ENCODE assay signal across 10 cellular contexts in genomic region chr6:7725412-7725811, GRCh38. TPM values are rescaled to one million over a fixed set of nuclear protein-coding genes. Genes with fewer than 3 reads are reported as not detected.
DNase-seq lines count a peak whose midpoint lies in the region; ATAC-seq, FAIRE-seq and TF ChIP-seq lines count a peak whose summit lies in the region.
"Had no signal": no experiment of that assay in that cellular context is flagged by ENCODE, and none has a peak within 500 bp of the region (broad histone marks: within the 10 kb centered on the region; RNA-seq: fewer than 3 reads in every experiment).

No MANE protein-coding gene starts in this region.

- H3K36me3 ChIP-seq in kidney (ENCODE audit: control insufficient read depth in 1 of 2, insufficient read depth in 2 of 2, low read length in 2 of 2) (no peaks in the 10 kb centered on the region), subcutaneous abdominal adipose tissue (ENCODE audit: control insufficient read depth in 5 of 5, insufficient read depth in 5 of 5, low read length in 5 of 5) (no peaks in the 10 kb centered on the region)

- H3K4me3 ChIP-seq in kidney (ENCODE audit: low read length in 2 of 2) = peak overlapping the region; percentile 3 to 67
- H3K4me3 ChIP-seq in subcutaneous abdominal adipose tissue (ENCODE audit: low read depth in 1 of 5, low read length in 5 of 5) = peak overlapping the region; percentile 59 to 79 (median 77)

- H3K9me3 Mint-ChIP-seq in activated CD4-positive, alpha-beta T cell treated with anti-CD3 and anti-CD28 coated beads, Interleukin-2, amount 10 ng/mL, durations not matched to agents 24 days and 14 days = no peaks in the 10 kb centered on the region
- H3K9me3 Mint-ChIP-seq in activated T-helper 17 cell treated with anti-CD3 and anti-CD28 coated beads, Interleukin-2, amount 50 U/mL, for 72 hours = no peaks in the 10 kb centered on the region

- peaks cover 70% of the 10 kb centered on the region for H3K27me3 Mint-ChIP-seq in activated CD4-positive, alpha-beta T cell treated with anti-CD3 and anti-CD28 coated beads, Interleukin-2, amount 10 ng/mL, durations not matched to agents 24 days and 14 days
- H3K27me3 Mint-ChIP-seq in activated T-helper 17 cell treated with anti-CD3 and anti-CD28 coated beads, Interleukin-2, amount 50 U/mL, for 72 hours = peaks cover 40% of the 10 kb centered on the region

- H3K9ac ChIP-seq in kidney (ENCODE audit: low read length in 2 of 2) = no peak overlapping the region
- H3K9ac ChIP-seq in subcutaneous abdominal adipose tissue (ENCODE audit: low read length in 5 of 5) = no peak overlapping the region

- H3K4me3 Mint-ChIP-seq in activated CD4-positive, alpha-beta T cell treated with anti-CD3 and anti-CD28 coated beads, Interleukin-2, amount 10 ng/mL, durations not matched to agents 24 days and 14 days = peak overlapping the region; percentile 87
- H3K4me3 Mint-ChIP-seq in activated T-helper 17 cell treated with anti-CD3 and anti-CD28 coated beads, Interleukin-2, amount 50 U/mL, for 72 hours = peak overlapping the region; percentile 61

- no peak for FAIRE-seq in kidney (lab: Jason Lieb, UNC)

- H3K9me3 ChIP-seq in kidney (ENCODE audit: control insufficient read depth in 1 of 2, low read length in 2 of 2) (no peaks in the 10 kb centered on the region), subcutaneous abdominal adipose tissue (ENCODE audit: control insufficient read depth in 5 of 5, low read length in 5 of 5) (no peaks in the 10 kb centered on the region)

- no peak for DNase-seq in activated CD4-positive, alpha-beta T cell treated with anti-CD3 and anti-CD28 coated beads, Interleukin-2, amount 10 ng/mL, durations not matched to agents 24 days and 14 days
- DNase-seq in activated CD4-positive, alpha-beta T cell treated with anti-CD3 and anti-CD28 coated beads for 48 hours = no peak
- DNase-seq in kidney (no peak), NCI-H146 treated with DMSO at 0.1 percent for 48 hours (lab: John Stamatoyannopoulos, UW; ENCODE audit: unreplicated experiment) (no peak)

- H3K4me1 Mint-ChIP-seq in activated CD4-positive, alpha-beta T cell treated with anti-CD3 and anti-CD28 coated beads, Interleukin-2, amount 10 ng/mL, durations not matched to agents 24 days and 14 days = peaks cover 17% of the 10 kb centered on the region
- H3K4me1 Mint-ChIP-seq in activated T-helper 17 cell treated with anti-CD3 and anti-CD28 coated beads, Interleukin-2, amount 50 U/mL, for 72 hours = no peaks in the 10 kb centered on the region

- no peak for TF ChIP-seq CTCF in kidney (IDR thresholded peaks at IDR 0.05; ENCODE audit: borderline replicate concordance, extremely low read depth, insufficient read depth)

- intact Hi-C loops in activated CD4-positive, alpha-beta T cell treated with anti-CD3 and anti-CD28 coated beads, Interleukin-2, amount 10 ng/mL, durations not matched to agents 24 days and 14 days (cut with micrococcal nuclease) = loop anchor here (10.0 kb wide), 2 partner anchors 181 to 709 kb away; partner anchors contain the start of genes DSP and SLC35B3
- intact Hi-C loops in kidney (cut with DNase I) = no loop called here

- H3K4me1 ChIP-seq in kidney (ENCODE audit: control insufficient read depth in 1 of 2, insufficient read depth in 1 of 2, low read depth in 1 of 2, low read length in 2 of 2) (peaks cover 5 to 6% of the 10 kb centered on the region in 2 donors), subcutaneous abdominal adipose tissue (ENCODE audit: control insufficient read depth in 5 of 5, insufficient read depth in 5 of 5, low read length in 5 of 5) (peaks cover 9 to 58% (median 41%) of the 10 kb centered on the region in 5 donors)
- H3K4me1 ChIP-seq: foreskin keratinocyte had no signal

- H3K36me3 Mint-ChIP-seq in activated CD4-positive, alpha-beta T cell treated with anti-CD3 and anti-CD28 coated beads, Interleukin-2, amount 10 ng/mL, durations not matched to agents 24 days and 14 days (ENCODE audit: low read depth) = no peaks in the 10 kb centered on the region
- H3K36me3 Mint-ChIP-seq in activated T-helper 17 cell treated with anti-CD3 and anti-CD28 coated beads, Interleukin-2, amount 50 U/mL, for 72 hours (ENCODE audit: low read depth) = no peaks in the 10 kb centered on the region

- no peak for ATAC-seq in activated T-helper 17 cell treated with anti-CD3 and anti-CD28 coated beads, Interleukin-2, amount 50 U/mL, for 72 hours (replicated peaks)
- ATAC-seq in HG02938 (IDR thresholded peaks at IDR 0.05; ENCODE audit: unreplicated experiment) = no peak
- no peak for ATAC-seq in GM21529 (IDR thresholded peaks at IDR 0.05; ENCODE audit: unreplicated experiment)

- H3K27ac ChIP-seq in kidney (ENCODE audit: low read depth in 2 of 2, low read length in 2 of 2) (no peak overlapping the region), subcutaneous abdominal adipose tissue (ENCODE audit: low read depth, low read length) (no peak overlapping the region)
- H3K27ac ChIP-seq: foreskin keratinocyte had no signal

- H3K27ac Mint-ChIP-seq in activated CD4-positive, alpha-beta T cell treated with anti-CD3 and anti-CD28 coated beads, Interleukin-2, amount 10 ng/mL, durations not matched to agents 24 days and 14 days = no peak overlapping the region
- H3K27ac Mint-ChIP-seq in activated T-helper 17 cell treated with anti-CD3 and anti-CD28 coated beads, Interleukin-2, amount 50 U/mL, for 72 hours = no peak overlapping the region

- H3K27me3 ChIP-seq in subcutaneous abdominal adipose tissue (ENCODE audit: control insufficient read depth in 5 of 5, insufficient read depth in 4 of 5, low read length in 5 of 5) = peaks cover 20 to 34% (median 31%) of the 10 kb centered on the region in 5 donors

RNA-seq across cellular contexts. Expression of gene BMP6, which starts 0.5 kb away (rescaled TPM):
- 0.50 and 0.56 TPM in 2 replicates for total RNA-seq in activated CD4-positive, alpha-beta T cell treated with anti-CD3 and anti-CD28 coated beads, Interleukin-2, amount 10 ng/mL, durations not matched to agents 24 days and 14 days
- total RNA-seq in activated T-helper 17 cell treated with anti-CD3 and anti-CD28 coated beads, Interleukin-2, amount 50 U/mL, for 72 hours = under 1 TPM in 1 of 2 donors, not detected in 1; 0.21 TPM
- 10.0 TPM for total RNA-seq in kidney
- 5.0 TPM for polyA plus RNA-seq in kidney (ENCODE audit: insufficient read depth, low read depth, low replicate concordance)
- total RNA-seq: activated CD8-positive, alpha-beta memory T cell treated with anti-CD3 and anti-CD28 coated beads for 36 hours had no signal
